1 cellular context compared by ENCODE assay signal in the genomic region with DNA sequence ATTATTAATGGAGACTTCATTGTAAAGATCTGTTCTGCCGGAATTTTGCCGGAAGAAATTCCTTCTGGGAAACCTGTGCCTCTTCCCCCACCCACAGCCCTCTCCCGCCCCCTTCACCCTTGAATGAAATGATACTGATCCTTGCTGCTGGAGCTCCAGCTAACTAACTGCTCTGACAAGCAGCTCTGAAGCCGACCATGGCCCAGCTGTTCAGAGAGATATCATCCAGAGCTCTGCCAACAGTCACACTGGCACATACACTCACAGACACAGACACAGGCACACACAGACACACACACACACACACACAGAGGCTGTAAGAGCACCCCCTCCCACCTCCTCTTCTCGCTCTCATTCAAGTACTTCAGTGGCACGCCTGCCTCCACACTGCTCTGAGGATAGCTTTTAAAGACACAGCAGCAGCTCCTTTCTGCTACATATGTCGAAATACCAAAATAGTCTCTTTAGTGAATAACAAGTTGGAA.
TF ChIP-seq lines count a peak whose summit lies in the region.

No MANE protein-coding gene starts in this region.

TF ChIP-seq in HEK293, 187 proteins besides CTCF, POLR2A, EP300 and RAD21 (continued from another document and continues in another):
- TF ChIP-seq, protein P1, sequence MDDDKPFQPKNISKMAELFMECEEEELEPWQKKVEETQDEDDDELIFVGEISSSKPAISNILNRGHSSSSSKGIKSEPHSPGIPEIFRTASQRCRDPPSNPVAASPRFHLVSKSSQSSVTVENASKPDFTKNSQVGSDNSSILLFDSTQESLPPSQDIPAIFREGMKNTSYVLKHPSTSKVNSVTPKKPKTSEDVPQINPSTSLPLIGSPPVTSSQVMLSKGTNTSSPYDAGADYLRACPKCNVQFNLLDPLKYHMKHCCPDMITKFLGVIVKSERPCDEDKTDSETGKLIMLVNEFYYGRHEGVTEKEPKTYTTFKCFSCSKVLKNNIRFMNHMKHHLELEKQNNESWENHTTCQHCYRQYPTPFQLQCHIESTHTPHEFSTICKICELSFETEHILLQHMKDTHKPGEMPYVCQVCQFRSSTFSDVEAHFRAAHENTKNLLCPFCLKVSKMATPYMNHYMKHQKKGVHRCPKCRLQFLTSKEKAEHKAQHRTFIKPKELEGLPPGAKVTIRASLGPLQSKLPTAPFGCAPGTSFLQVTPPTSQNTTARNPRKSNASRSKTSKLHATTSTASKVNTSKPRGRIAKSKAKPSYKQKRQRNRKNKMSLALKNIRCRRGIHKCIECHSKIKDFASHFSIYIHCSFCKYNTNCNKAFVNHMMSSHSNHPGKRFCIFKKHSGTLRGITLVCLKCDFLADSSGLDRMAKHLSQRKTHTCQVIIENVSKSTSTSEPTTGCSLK (tag by site-specific recombination; IDR thresholded peaks at IDR 0.05) = no peak
- TF ChIP-seq, protein P2, sequence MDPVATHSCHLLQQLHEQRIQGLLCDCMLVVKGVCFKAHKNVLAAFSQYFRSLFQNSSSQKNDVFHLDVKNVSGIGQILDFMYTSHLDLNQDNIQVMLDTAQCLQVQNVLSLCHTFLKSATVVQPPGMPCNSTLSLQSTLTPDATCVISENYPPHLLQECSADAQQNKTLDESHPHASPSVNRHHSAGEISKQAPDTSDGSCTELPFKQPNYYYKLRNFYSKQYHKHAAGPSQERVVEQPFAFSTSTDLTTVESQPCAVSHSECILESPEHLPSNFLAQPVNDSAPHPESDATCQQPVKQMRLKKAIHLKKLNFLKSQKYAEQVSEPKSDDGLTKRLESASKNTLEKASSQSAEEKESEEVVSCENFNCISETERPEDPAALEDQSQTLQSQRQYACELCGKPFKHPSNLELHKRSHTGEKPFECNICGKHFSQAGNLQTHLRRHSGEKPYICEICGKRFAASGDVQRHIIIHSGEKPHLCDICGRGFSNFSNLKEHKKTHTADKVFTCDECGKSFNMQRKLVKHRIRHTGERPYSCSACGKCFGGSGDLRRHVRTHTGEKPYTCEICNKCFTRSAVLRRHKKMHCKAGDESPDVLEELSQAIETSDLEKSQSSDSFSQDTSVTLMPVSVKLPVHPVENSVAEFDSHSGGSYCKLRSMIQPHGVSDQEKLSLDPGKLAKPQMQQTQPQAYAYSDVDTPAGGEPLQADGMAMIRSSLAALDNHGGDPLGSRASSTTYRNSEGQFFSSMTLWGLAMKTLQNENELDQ (tag by site-specific recombination; IDR thresholded peaks at IDR 0.05; ENCODE audit: low read depth) = no peak
- TF ChIP-seq, protein P3, sequence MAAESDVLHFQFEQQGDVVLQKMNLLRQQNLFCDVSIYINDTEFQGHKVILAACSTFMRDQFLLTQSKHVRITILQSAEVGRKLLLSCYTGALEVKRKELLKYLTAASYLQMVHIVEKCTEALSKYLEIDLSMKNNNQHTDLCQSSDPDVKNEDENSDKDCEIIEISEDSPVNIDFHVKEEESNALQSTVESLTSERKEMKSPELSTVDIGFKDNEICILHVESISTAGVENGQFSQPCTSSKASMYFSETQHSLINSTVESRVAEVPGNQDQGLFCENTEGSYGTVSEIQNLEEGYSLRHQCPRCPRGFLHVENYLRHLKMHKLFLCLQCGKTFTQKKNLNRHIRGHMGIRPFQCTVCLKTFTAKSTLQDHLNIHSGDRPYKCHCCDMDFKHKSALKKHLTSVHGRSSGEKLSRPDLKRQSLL (tag by site-specific recombination; IDR thresholded peaks at IDR 0.05) = no peak
- TF ChIP-seq HOXC10 (CRISPR knock-in tag; IDR thresholded peaks at IDR 0.05) (no peak), HOXD13 (CRISPR knock-in tag; IDR thresholded peaks at IDR 0.05; ENCODE audit: borderline replicate concordance) (no peak), ZNF366 (tag by site-specific recombination; conservative IDR thresholded peaks at IDR 0.05) (no peak; the same call in 1 of the 2 replicates), ZNF514 (tag by site-specific recombination; IDR thresholded peaks at IDR 0.05) (no peak), ZNF19 (tag by site-specific recombination; IDR thresholded peaks at IDR 0.05; ENCODE audit: low read depth) (no peak), ZNF140 (tag by site-specific recombination; IDR thresholded peaks at IDR 0.05) (no peak), PRDM1 (tag by site-specific recombination; IDR thresholded peaks at IDR 0.05) (0 out of 2 replicates have a peak, but pooled peaks have one; percentile 48), HOXA7 (CRISPR knock-in tag; IDR thresholded peaks at IDR 0.05; ENCODE audit: borderline replicate concordance) (no peak), ZNF302 (tag by site-specific recombination; IDR thresholded peaks at IDR 0.05; ENCODE audit: low read depth) (no peak), ZNF837 (tag by site-specific recombination; IDR thresholded peaks at IDR 0.05) (no peak), ZNF248 (tag by site-specific recombination; IDR thresholded peaks at IDR 0.05) (no peak), ZSCAN30 (tag by site-specific recombination; IDR thresholded peaks at IDR 0.05) (no peak), BCL11B (tag by site-specific recombination; IDR thresholded peaks at IDR 0.05; ENCODE audit: low read depth) (no peak), ZNF292 (tag by site-specific recombination; IDR thresholded peaks at IDR 0.05; ENCODE audit: borderline replicate concordance, low read depth) (no peak), ZBTB17 (tag by site-specific recombination; IDR thresholded peaks at IDR 0.05) (peak; percentile 94), SETDB1 (IDR thresholded peaks at IDR 0.05; ENCODE audit: insufficient read length, low read length) (no peak), ZNF654 (tag by site-specific recombination; IDR thresholded peaks at IDR 0.05; ENCODE audit: low read depth) (no peak), ZNF37A (tag by site-specific recombination; IDR thresholded peaks at IDR 0.05) (no peak), KLF8 (tag by site-specific recombination; IDR thresholded peaks at IDR 0.05) (peak; percentile 49; the same call in 1 of the 2 replicates), ZNF24 (tag by site-specific recombination; IDR thresholded peaks at IDR 0.05) (no peak; the same call in 1 of the 2 replicates), ZNF132 (tag by site-specific recombination; IDR thresholded peaks at IDR 0.05; ENCODE audit: borderline replicate concordance) (no peak), ZNF624 (tag by site-specific recombination; IDR thresholded peaks at IDR 0.05) (no peak), ZNF501 (tag by site-specific recombination; IDR thresholded peaks at IDR 0.05) (no peak), ZNF324 (tag by site-specific recombination; IDR thresholded peaks at IDR 0.05) (peak; percentile 76; the same call in 1 of the 2 replicates), ZNF211 (tag by site-specific recombination; IDR thresholded peaks at IDR 0.05; ENCODE audit: low read depth) (no peak), ZNF571 (tag by site-specific recombination; IDR thresholded peaks at IDR 0.05) (no peak), ZNF785 (tag by site-specific recombination; IDR thresholded peaks at IDR 0.05) (no peak), ZNF549 (tag by site-specific recombination; IDR thresholded peaks at IDR 0.05) (no peak), ZNF664 (tag by site-specific recombination; IDR thresholded peaks at IDR 0.05) (no peak), ZNF626 (tag by site-specific recombination; IDR thresholded peaks at IDR 0.05) (no peak)
- TF ChIP-seq, protein P4, sequence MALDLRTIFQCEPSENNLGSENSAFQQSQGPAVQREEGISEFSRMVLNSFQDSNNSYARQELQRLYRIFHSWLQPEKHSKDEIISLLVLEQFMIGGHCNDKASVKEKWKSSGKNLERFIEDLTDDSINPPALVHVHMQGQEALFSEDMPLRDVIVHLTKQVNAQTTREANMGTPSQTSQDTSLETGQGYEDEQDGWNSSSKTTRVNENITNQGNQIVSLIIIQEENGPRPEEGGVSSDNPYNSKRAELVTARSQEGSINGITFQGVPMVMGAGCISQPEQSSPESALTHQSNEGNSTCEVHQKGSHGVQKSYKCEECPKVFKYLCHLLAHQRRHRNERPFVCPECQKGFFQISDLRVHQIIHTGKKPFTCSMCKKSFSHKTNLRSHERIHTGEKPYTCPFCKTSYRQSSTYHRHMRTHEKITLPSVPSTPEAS (tag by site-specific recombination; IDR thresholded peaks at IDR 0.05) = peak; percentile 95
- TF ChIP-seq, protein P5, sequence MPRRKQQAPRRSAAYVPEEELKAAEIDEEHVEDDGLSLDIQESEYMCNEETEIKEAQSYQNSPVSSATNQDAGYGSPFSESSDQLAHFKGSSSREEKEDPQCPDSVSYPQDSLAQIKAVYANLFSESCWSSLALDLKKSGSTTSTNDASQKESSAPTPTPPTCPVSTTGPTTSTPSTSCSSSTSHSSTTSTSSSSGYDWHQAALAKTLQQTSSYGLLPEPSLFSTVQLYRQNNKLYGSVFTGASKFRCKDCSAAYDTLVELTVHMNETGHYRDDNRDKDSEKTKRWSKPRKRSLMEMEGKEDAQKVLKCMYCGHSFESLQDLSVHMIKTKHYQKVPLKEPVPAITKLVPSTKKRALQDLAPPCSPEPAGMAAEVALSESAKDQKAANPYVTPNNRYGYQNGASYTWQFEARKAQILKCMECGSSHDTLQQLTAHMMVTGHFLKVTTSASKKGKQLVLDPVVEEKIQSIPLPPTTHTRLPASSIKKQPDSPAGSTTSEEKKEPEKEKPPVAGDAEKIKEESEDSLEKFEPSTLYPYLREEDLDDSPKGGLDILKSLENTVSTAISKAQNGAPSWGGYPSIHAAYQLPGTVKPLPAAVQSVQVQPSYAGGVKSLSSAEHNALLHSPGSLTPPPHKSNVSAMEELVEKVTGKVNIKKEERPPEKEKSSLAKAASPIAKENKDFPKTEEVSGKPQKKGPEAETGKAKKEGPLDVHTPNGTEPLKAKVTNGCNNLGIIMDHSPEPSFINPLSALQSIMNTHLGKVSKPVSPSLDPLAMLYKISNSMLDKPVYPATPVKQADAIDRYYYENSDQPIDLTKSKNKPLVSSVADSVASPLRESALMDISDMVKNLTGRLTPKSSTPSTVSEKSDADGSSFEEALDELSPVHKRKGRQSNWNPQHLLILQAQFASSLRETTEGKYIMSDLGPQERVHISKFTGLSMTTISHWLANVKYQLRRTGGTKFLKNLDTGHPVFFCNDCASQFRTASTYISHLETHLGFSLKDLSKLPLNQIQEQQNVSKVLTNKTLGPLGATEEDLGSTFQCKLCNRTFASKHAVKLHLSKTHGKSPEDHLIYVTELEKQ (tag by site-specific recombination; IDR thresholded peaks at IDR 0.05; ENCODE audit: borderline replicate concordance) = 0 out of 2 replicates have a peak, but pooled peaks have one; percentile 69
- TF ChIP-seq, protein P6, sequence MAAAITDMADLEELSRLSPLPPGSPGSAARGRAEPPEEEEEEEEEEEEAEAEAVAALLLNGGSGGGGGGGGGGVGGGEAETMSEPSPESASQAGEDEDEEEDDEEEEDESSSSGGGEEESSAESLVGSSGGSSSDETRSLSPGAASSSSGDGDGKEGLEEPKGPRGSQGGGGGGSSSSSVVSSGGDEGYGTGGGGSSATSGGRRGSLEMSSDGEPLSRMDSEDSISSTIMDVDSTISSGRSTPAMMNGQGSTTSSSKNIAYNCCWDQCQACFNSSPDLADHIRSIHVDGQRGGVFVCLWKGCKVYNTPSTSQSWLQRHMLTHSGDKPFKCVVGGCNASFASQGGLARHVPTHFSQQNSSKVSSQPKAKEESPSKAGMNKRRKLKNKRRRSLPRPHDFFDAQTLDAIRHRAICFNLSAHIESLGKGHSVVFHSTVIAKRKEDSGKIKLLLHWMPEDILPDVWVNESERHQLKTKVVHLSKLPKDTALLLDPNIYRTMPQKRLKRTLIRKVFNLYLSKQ (tag by site-specific recombination; IDR thresholded peaks at IDR 0.05; ENCODE audit: borderline replicate concordance) = no peak
- TF ChIP-seq, protein P7, sequence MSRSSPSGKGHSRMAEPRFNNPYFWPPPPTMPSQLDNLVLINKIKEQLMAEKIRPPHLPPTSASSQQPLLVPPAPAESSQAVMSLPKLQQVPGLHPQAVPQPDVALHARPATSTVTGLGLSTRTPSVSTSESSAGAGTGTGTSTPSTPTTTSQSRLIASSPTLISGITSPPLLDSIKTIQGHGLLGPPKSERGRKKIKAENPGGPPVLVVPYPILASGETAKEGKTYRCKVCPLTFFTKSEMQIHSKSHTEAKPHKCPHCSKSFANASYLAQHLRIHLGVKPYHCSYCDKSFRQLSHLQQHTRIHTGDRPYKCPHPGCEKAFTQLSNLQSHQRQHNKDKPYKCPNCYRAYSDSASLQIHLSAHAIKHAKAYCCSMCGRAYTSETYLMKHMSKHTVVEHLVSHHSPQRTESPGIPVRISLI (tag by site-specific recombination; IDR thresholded peaks at IDR 0.05) = no peak
- TF ChIP-seq, protein P8, sequence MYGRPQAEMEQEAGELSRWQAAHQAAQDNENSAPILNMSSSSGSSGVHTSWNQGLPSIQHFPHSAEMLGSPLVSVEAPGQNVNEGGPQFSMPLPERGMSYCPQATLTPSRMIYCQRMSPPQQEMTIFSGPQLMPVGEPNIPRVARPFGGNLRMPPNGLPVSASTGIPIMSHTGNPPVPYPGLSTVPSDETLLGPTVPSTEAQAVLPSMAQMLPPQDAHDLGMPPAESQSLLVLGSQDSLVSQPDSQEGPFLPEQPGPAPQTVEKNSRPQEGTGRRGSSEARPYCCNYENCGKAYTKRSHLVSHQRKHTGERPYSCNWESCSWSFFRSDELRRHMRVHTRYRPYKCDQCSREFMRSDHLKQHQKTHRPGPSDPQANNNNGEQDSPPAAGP (tag by site-specific recombination; IDR thresholded peaks at IDR 0.05) = 0 out of 2 replicates have a peak, but pooled peaks have one; percentile 68
- TF ChIP-seq, protein P9, sequence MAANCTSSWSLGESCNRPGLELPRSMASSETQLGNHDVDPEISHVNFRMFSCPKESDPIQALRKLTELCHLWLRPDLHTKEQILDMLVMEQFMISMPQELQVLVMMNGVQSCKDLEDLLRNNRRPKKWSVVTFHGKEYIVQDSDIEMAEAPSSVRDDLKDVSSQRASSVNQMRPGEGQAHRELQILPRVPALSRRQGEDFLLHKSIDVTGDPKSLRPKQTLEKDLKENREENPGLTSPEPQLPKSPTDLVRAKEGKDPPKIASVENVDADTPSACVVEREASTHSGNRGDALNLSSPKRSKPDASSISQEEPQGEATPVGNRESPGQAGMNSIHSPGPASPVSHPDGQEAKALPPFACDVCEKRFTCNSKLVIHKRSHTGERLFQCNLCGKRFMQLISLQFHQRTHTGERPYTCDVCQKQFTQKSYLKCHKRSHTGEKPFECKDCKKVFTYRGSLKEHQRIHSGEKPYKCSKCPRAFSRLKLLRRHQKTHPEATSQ (tag by site-specific recombination; IDR thresholded peaks at IDR 0.05) = no peak
- TF ChIP-seq, protein P10, sequence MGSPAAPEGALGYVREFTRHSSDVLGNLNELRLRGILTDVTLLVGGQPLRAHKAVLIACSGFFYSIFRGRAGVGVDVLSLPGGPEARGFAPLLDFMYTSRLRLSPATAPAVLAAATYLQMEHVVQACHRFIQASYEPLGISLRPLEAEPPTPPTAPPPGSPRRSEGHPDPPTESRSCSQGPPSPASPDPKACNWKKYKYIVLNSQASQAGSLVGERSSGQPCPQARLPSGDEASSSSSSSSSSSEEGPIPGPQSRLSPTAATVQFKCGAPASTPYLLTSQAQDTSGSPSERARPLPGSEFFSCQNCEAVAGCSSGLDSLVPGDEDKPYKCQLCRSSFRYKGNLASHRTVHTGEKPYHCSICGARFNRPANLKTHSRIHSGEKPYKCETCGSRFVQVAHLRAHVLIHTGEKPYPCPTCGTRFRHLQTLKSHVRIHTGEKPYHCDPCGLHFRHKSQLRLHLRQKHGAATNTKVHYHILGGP (tag by site-specific recombination; IDR thresholded peaks at IDR 0.05) = no peak
- TF ChIP-seq, protein P11, sequence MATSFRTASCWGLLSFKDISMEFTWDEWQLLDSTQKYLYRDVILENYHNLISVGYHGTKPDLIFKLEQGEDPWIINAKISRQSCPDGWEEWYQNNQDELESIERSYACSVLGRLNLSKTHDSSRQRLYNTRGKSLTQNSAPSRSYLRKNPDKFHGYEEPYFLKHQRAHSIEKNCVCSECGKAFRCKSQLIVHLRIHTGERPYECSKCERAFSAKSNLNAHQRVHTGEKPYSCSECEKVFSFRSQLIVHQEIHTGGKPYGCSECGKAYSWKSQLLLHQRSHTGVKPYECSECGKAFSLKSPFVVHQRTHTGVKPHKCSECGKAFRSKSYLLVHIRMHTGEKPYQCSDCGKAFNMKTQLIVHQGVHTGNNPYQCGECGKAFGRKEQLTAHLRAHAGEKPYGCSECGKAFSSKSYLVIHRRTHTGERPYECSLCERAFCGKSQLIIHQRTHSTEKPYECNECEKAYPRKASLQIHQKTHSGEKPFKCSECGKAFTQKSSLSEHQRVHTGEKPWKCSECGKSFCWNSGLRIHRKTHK (tag by site-specific recombination; IDR thresholded peaks at IDR 0.05) = no peak
